18 cellular contexts compared by ENCODE assay signal in the genomic region with DNA sequence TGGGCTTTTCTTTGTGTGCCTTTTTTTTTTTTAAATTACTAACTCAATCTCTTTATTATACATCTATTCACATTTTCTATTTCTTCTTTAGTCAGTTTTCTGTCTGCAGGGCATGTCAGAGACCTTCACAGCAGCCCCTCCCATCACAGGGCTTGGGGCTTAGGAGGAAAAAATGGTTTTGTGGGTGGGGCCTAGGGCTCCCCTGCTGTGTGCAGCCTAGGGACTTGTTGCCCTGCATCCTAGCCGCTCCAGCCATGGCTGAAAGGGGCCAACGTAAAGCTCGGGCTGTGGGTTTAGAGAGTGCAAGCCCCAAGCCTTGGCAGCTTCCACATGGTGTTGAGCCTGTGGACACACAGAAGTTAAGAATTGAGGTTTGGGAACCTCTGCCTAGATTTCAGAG.
"Had no signal": no experiment of that assay in that cellular context is flagged by ENCODE, and none has a peak within 500 bp of the region (broad histone marks: within the 10 kb centered on the region; RNA-seq: fewer than 3 reads in every experiment).

No MANE protein-coding gene starts in this region.

- ATAC-seq: foreskin keratinocyte; gastroesophageal sphincter; heart left ventricle; left cardiac atrium; left lung; left ventricle myocardium superior; lower lobe of right lung; naive thymus-derived CD4-positive, alpha-beta T cell had no signal

- H3K27ac ChIP-seq: coronary artery, dorsolateral prefrontal cortex, esophagus muscularis mucosa, foreskin keratinocyte, gastroesophageal sphincter, heart left ventricle, hepatocyte, left lung, lower lobe of right lung had no signal

- H3K4me3 ChIP-seq: coronary artery, dorsolateral prefrontal cortex, esophagus muscularis mucosa, gastroesophageal sphincter, heart left ventricle, hepatocyte, left lung, lower lobe of right lung had no signal

- H3K9me3 ChIP-seq: esophagus muscularis mucosa, gastroesophageal sphincter, lower lobe of right lung had no signal

- H3K4me3 Mint-ChIP-seq: naive thymus-derived CD4-positive, alpha-beta T cell had no signal

- H3K27me3 Mint-ChIP-seq: naive thymus-derived CD4-positive, alpha-beta T cell had no signal

- H3K27ac Mint-ChIP-seq: naive thymus-derived CD4-positive, alpha-beta T cell had no signal

- H3K27me3 ChIP-seq: dorsolateral prefrontal cortex, esophagus muscularis mucosa, foreskin keratinocyte, gastroesophageal sphincter, heart left ventricle, hepatocyte, left lung had no signal

- H3K36me3 ChIP-seq: esophagus muscularis mucosa, gastroesophageal sphincter, heart left ventricle, left lung, lower lobe of right lung had no signal

- DNase-seq: dermis blood vessel endothelial cell; dorsolateral prefrontal cortex; effector CD4-positive, alpha-beta T cell; effector memory CD4-positive, alpha-beta T cell; foreskin keratinocyte; heart left ventricle; hypothalamus; left cardiac atrium; left lung; left ventricle myocardium superior; lower lobe of right lung; mesenchymal stem cell; midbrain; naive thymus-derived CD4-positive, alpha-beta T cell had no signal

- H3K4me1 ChIP-seq: esophagus muscularis mucosa, foreskin keratinocyte, gastroesophageal sphincter, heart left ventricle, left lung, lower lobe of right lung had no signal
